In genomic region chr11:72745925-72746550, GRCh38 we compare ENCODE assay signal across 19 cellular contexts. TPM values are rescaled to one million over a fixed set of nuclear protein-coding genes. Genes with fewer than 3 reads are reported as not detected.
DNase-seq lines count a peak whose midpoint lies in the region; ATAC-seq and TF ChIP-seq lines count a peak whose summit lies in the region.
"Had no signal": no experiment of that assay in that cellular context is flagged by ENCODE, and none has a peak within 500 bp of the region (broad histone marks: within the 10 kb centered on the region; RNA-seq: fewer than 3 reads in every experiment).

No MANE protein-coding gene starts in this region.

- no peaks in the 10 kb centered on the region for H3K9me3 ChIP-seq in right cardiac atrium (ENCODE audit: control insufficient read depth, low read length)

- WGBS in right cardiac atrium: 88% methylated on average over 11 of the region's 11 CpGs

- H3K27ac Mint-ChIP-seq in activated B cell treated with CpG ODN at 0.5 μM for 24 hours (peak overlapping the region; percentile 76), memory B cell (peak overlapping the region; percentile 66)
- H3K27ac Mint-ChIP-seq in stimulated activated naive B cell treated with anti-CD40 and anti-IgM and Interleukin-4, amounts not matched to agents 10 μg/mL and 1 μg/mL and 100 μg/mL, for 72 hours: peak overlapping the region; percentile 62
- H3K27ac Mint-ChIP-seq: HFFc6 had no signal

- intact Hi-C loops in right cardiac atrium (cut with DNase I): no loop called here
- intact Hi-C loops in Right ventricle myocardium superior (cut with DNase I): no loop called here
- intact Hi-C loops in activated B cell treated with CpG ODN at 0.5 μM for 24 hours (cut with micrococcal nuclease): no loop called here

- H3K27me3 ChIP-seq in right cardiac atrium (ENCODE audit: control insufficient read depth, insufficient read depth): no peaks in the 10 kb centered on the region

- CTCF ChIA-PET in activated B cell treated with CpG ODN at 0.5 μM for 24 hours (lab: Charles Lee): interaction anchor here (1.1 kb wide), 1 partner anchor 275 kb away, joined by 3 read pairs; no protein-coding TSS in a partner anchor

- no peak overlapping the region for H3K4me3 ChIP-seq in right cardiac atrium (ENCODE audit: low read length)

- no peak overlapping the region for H3K27ac ChIP-seq in right cardiac atrium (ENCODE audit: low read length)

- DNase-seq in right cardiac atrium (peak in 2 of 3 donors; percentile 21 to 36), Right ventricle myocardium superior (no peak), activated B cell treated with CpG ODN at 0.5 μM for 24 hours (no peak), memory B cell (ENCODE audit: low spot score in 2 of 2) (no peak), NCI-H510A (lab: John Stamatoyannopoulos, UW) (no peak), NCI-H1092 (lab: John Stamatoyannopoulos, UW) (no peak)
- no peak for DNase-seq in stimulated activated naive B cell treated with anti-CD40 and anti-IgM and Interleukin-4, amounts not matched to agents 10 μg/mL and 1 μg/mL and 100 μg/mL, for 72 hours
- DNase-seq in activated CD4-positive, alpha-beta T cell treated with anti-CD3 and anti-CD28 coated beads for 4 hours: no peak
- DNase-seq: 8988T, DMS 273 treated with DMSO at 0.1 percent for 48 hours, GF-D8, HFFc6, KG1, NCI-H146, NCI-H2107, NCI-H2227 treated with DMSO at 0.1 percent for 48 hours, NCI-H524 treated with DMSO at 0.1 percent for 48 hours had no signal

- H3K27me3 Mint-ChIP-seq in activated B cell treated with CpG ODN at 0.5 μM for 24 hours (no peaks in the 10 kb centered on the region), memory B cell (no peaks in the 10 kb centered on the region)
- H3K27me3 Mint-ChIP-seq in stimulated activated naive B cell treated with anti-CD40 and anti-IgM and Interleukin-4, amounts not matched to agents 10 μg/mL and 1 μg/mL and 100 μg/mL, for 72 hours: no peaks in the 10 kb centered on the region

- H3K4me1 ChIP-seq in right cardiac atrium (ENCODE audit: control insufficient read depth, insufficient read depth, low read length): peaks cover 6% of the 10 kb centered on the region

- H3K4me1 Mint-ChIP-seq in activated B cell treated with CpG ODN at 0.5 μM for 24 hours (peaks cover 92% of the 10 kb centered on the region), memory B cell (peaks cover 68% of the 10 kb centered on the region)
- H3K4me1 Mint-ChIP-seq in stimulated activated naive B cell treated with anti-CD40 and anti-IgM and Interleukin-4, amounts not matched to agents 10 μg/mL and 1 μg/mL and 100 μg/mL, for 72 hours: peaks cover 74 to 92% of the 10 kb centered on the region in 2 donors

- TF ChIP-seq CTCF in activated B cell treated with CpG ODN at 0.5 μM for 24 hours (IDR thresholded peaks at IDR 0.05): no peak

- ATAC-seq in right cardiac atrium (no peak), Right ventricle myocardium superior (ENCODE audit: poor library complexity) (no peak), activated B cell treated with CpG ODN at 0.5 μM for 24 hours (ENCODE audit: low read depth) (no peak), memory B cell (ENCODE audit: low read depth) (no peak)
- ATAC-seq in stimulated activated naive B cell treated with anti-CD40 and anti-IgM and Interleukin-4, amounts not matched to agents 10 μg/mL and 1 μg/mL and 100 μg/mL, for 72 hours (replicated peaks): no peak
- ATAC-seq: Panc1, Right ventricle myocardium inferior had no signal

- no peaks in the 10 kb centered on the region for H3K9me3 Mint-ChIP-seq in activated B cell treated with CpG ODN at 0.5 μM for 24 hours
- H3K9me3 Mint-ChIP-seq in memory B cell: no peaks in the 10 kb centered on the region
- no peaks in the 10 kb centered on the region for H3K9me3 Mint-ChIP-seq in stimulated activated naive B cell treated with anti-CD40 and anti-IgM and Interleukin-4, amounts not matched to agents 10 μg/mL and 1 μg/mL and 100 μg/mL, for 72 hours
- H3K9me3 Mint-ChIP-seq: HFFc6 had no signal

- H3K36me3 Mint-ChIP-seq in activated B cell treated with CpG ODN at 0.5 μM for 24 hours (ENCODE audit: low read depth) (peaks cover 14% of the 10 kb centered on the region), memory B cell (peaks cover 5% of the 10 kb centered on the region)
- peaks cover 0 to 13% of the 10 kb centered on the region in 2 donors for H3K36me3 Mint-ChIP-seq in stimulated activated naive B cell treated with anti-CD40 and anti-IgM and Interleukin-4, amounts not matched to agents 10 μg/mL and 1 μg/mL and 100 μg/mL, for 72 hours

- POLR2A ChIA-PET in activated B cell treated with CpG ODN at 0.5 μM for 24 hours (lab: Charles Lee): interaction anchor here (0.8 to 1.1 kb wide), 2 partner anchors 21 to 48 kb away, joined by 3 read pairs; partner anchors contain the start of gene STARD10

- H3K4me3 Mint-ChIP-seq in activated B cell treated with CpG ODN at 0.5 μM for 24 hours (no peak overlapping the region), memory B cell (no peak overlapping the region)
- no peak overlapping the region for H3K4me3 Mint-ChIP-seq in stimulated activated naive B cell treated with anti-CD40 and anti-IgM and Interleukin-4, amounts not matched to agents 10 μg/mL and 1 μg/mL and 100 μg/mL, for 72 hours
- H3K4me3 Mint-ChIP-seq: HFFc6 had no signal

RNA-seq across cellular contexts. Expression of gene ARAP1, which starts 6.2 kb away (rescaled TPM):
- total RNA-seq in right cardiac atrium (10 to 100 TPM; 51.8 to 62.5 (median 59.5) TPM), Right ventricle myocardium superior (58.0 TPM), activated B cell treated with CpG ODN at 0.5 μM for 24 hours (113 and 139 TPM in 2 replicates)
- 41.2 TPM for polyA plus RNA-seq in right cardiac atrium

RNA-seq across cellular contexts. Expression of gene STARD10, which starts 47.8 kb away (rescaled TPM):
- total RNA-seq in right cardiac atrium (100 to 1,000 TPM in 2 of 4 donors, 10 to 100 TPM in 2; 88.9 to 127 (median 106) TPM), Right ventricle myocardium superior (117 TPM), activated B cell treated with CpG ODN at 0.5 μM for 24 hours (42.6 and 46.8 TPM in 2 replicates)
- 228 TPM for polyA plus RNA-seq in right cardiac atrium

Comparison
In these comparisons a context has a peak if more than half of its experiments do, and no peak if none do; other contexts are left out.
1. DNase-seq: peak in right cardiac atrium (2 of 3); none in Right ventricle myocardium superior (single experiment), activated B cell treated with CpG ODN at 0.5 μM for 24 hours (single experiment), memory B cell (0 of 2), stimulated activated naive B cell treated with anti-CD40 and anti-IgM and Interleukin-4, amounts not matched to agents 10 μg/mL and 1 μg/mL and 100 μg/mL, for 72 hours (single experiment), activated CD4-positive, alpha-beta T cell treated with anti-CD3 and anti-CD28 coated beads for 4 hours (0 of 2), NCI-H510A (single experiment) and NCI-H1092 (single experiment).
2. Peak in every context shown above with its lines, with median percentiles within 50 percentile points of each other: H3K27ac Mint-ChIP-seq.